ENCODE assay signal across 8 cellular contexts in genomic region chr1:225225681-225226080, GRCh38.
"Had no signal": no experiment of that assay in that cellular context is flagged by ENCODE, and none has a peak within 500 bp of the region (broad histone marks: within the 10 kb centered on the region; RNA-seq: fewer than 3 reads in every experiment).

No MANE protein-coding gene starts in this region.

- DNase-seq: GM23248, GOT3, H7, H9, HCEC 1CT, HFFc6 had no signal

- H3K4me2 ChIP-seq: GM23338 had no signal

- H3K4me3 Mint-ChIP-seq: GM23338, H9, HFFc6 had no signal

- H3K27ac Mint-ChIP-seq: GM23338, H9, HFFc6 had no signal

- H3K9me3 Mint-ChIP-seq: HFFc6 had no signal

- H3K9me3 ChIP-seq: HAP-1 had no signal

- H3K36me3 ChIP-seq: HAP-1 had no signal

- H3K4me1 ChIP-seq: HAP-1 had no signal

- H3K27ac ChIP-seq: GM23248 had no signal

- H3K9ac ChIP-seq: GM23248 had no signal

- H3K4me3 ChIP-seq: GM23248, GM23338, HAP-1 had no signal

- H2AFZ ChIP-seq: GM23248, GM23338 had no signal
